1 cellular context compared by ENCODE assay signal in the genomic region with DNA sequence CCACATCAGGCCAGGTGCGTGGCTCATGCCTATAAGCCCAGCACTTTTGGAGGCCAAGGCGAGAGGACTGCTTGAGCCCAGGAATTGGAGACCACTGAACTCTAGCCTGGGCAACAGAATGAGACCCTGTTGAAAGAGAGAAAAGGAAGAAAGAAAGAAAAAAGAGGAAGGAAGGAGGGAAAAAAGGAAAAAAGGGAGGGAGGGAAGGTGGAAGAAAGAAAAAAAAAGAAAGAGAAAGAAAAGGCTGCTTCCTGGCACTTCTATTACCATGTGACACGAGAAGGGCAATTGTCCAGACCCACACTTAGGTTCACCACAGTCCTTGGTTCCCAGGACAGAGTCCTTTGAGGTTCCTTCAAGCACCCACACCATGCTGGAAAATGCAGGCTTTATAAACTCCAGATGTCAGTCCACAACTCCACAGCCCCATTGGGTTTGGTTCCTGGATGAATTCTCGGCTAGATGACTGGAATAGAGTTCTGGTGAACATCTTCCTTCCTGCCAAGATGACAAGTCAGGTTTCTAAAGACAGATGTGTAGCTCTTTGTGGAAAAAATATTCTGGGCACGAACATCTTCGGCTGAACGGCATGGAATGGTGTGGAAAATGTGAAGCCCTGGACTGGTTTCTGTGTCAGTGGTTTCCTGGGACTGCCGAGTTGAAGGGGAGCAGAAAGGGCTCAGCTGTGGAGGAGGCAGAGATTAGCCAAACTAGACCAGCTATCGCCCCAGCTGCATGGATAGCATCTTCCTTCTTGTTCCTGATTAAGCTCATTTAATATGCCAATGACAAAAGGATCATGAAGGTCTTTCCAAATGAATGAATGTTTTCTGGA.
TF ChIP-seq lines count a peak whose summit lies in the region.

No MANE protein-coding gene starts in this region.

TF ChIP-seq in HCT116, 20 proteins besides CTCF, POLR2A, EP300 and RAD21 (continued from another document):
- TF ChIP-seq CEBPB (IDR thresholded peaks at IDR 0.05; ENCODE audit: low read depth): no peak
